ENCODE assay signal across 16 cellular contexts in genomic region chr3:146071636-146072035, GRCh38.
DNase-seq lines count a peak whose midpoint lies in the region; ATAC-seq and TF ChIP-seq lines count a peak whose summit lies in the region.
"Had no signal": no experiment of that assay in that cellular context is flagged by ENCODE, and none has a peak within 500 bp of the region (broad histone marks: within the 10 kb centered on the region; RNA-seq: fewer than 3 reads in every experiment).

No MANE protein-coding gene starts in this region.

- H3K27ac ChIP-seq in hepatocyte = peak overlapping the region; percentile 10
- peak overlapping the region; percentile 85 for H3K27ac ChIP-seq in subcutaneous abdominal adipose tissue (ENCODE audit: low read depth, low read length)
- peak overlapping the region in 1 of 2 donors; percentile 38 for H3K27ac ChIP-seq in coronary artery
- H3K27ac ChIP-seq: C4-2B had no signal

- no peaks in the 10 kb centered on the region for H3K9me3 ChIP-seq in hepatocyte (ENCODE audit: low read depth)
- H3K9me3 ChIP-seq in subcutaneous abdominal adipose tissue (ENCODE audit: control insufficient read depth in 5 of 5, low read length in 5 of 5) = peaks cover 0 to 3% (median 0%) of the 10 kb centered on the region in 5 donors

- ATAC-seq in Right ventricle myocardium inferior = peak; percentile 31

- peak overlapping the region; percentile 52 for H3K27ac Mint-ChIP-seq in chondrocyte (ENCODE audit: unreplicated experiment)
- no peak overlapping the region for H3K27ac Mint-ChIP-seq in activated T-cell treated with anti-CD3 and anti-CD28 coated beads, Interleukin-2, amount 50 U/mL, for 24 hours

- no peak overlapping the region for H2AFZ ChIP-seq in hepatocyte

- no peak overlapping the region for H3K4me3 ChIP-seq in hepatocyte
- H3K4me3 ChIP-seq in subcutaneous abdominal adipose tissue (ENCODE audit: low read depth in 1 of 5, low read length in 5 of 5) = no peak overlapping the region
- no peak overlapping the region for H3K4me3 ChIP-seq in coronary artery

- H3K9ac ChIP-seq in subcutaneous abdominal adipose tissue (ENCODE audit: low read length in 5 of 5) = peak overlapping the region in 1 of 5 donors; percentile 35

- H3K36me3 Mint-ChIP-seq in chondrocyte (ENCODE audit: low read depth) = peaks cover 25% of the 10 kb centered on the region
- H3K36me3 Mint-ChIP-seq in activated T-cell treated with anti-CD3 and anti-CD28 coated beads, Interleukin-2, amount 50 U/mL, for 24 hours (ENCODE audit: low read depth) = no peaks in the 10 kb centered on the region

- no peak overlapping the region for H3K4me3 Mint-ChIP-seq in chondrocyte (ENCODE audit: unreplicated experiment)
- no peak overlapping the region for H3K4me3 Mint-ChIP-seq in activated T-cell treated with anti-CD3 and anti-CD28 coated beads, Interleukin-2, amount 50 U/mL, for 24 hours

- peaks cover 6% of the 10 kb centered on the region for H3K9me3 Mint-ChIP-seq in chondrocyte (ENCODE audit: low read depth)
- H3K9me3 Mint-ChIP-seq in activated T-cell treated with anti-CD3 and anti-CD28 coated beads, Interleukin-2, amount 50 U/mL, for 24 hours = no peaks in the 10 kb centered on the region

- H3K9me2 ChIP-seq in hepatocyte (replicated peaks; ENCODE audit: insufficient read depth) = no peaks in the 10 kb centered on the region

- no peaks in the 10 kb centered on the region for H3K27me3 Mint-ChIP-seq in chondrocyte (ENCODE audit: low read depth)
- H3K27me3 Mint-ChIP-seq in activated T-cell treated with anti-CD3 and anti-CD28 coated beads, Interleukin-2, amount 50 U/mL, for 24 hours = no peaks in the 10 kb centered on the region

- 61% methylated on average over 2 of the region's 2 CpGs for WGBS in hepatocyte (ENCODE audit: low lambda C conversion rate, missing lambda C conversion rate)

- H3K27me3 ChIP-seq in hepatocyte (no peaks in the 10 kb centered on the region), subcutaneous abdominal adipose tissue (ENCODE audit: control insufficient read depth in 5 of 5, insufficient read depth in 4 of 5, low read length in 5 of 5) (no peaks in the 10 kb centered on the region)

- H3K4me1 ChIP-seq in hepatocyte (ENCODE audit: insufficient read depth) = peaks cover 13% of the 10 kb centered on the region
- peaks cover 0 to 25% (median 16%) of the 10 kb centered on the region in 5 donors for H3K4me1 ChIP-seq in subcutaneous abdominal adipose tissue (ENCODE audit: control insufficient read depth in 5 of 5, insufficient read depth in 5 of 5, low read length in 5 of 5)

- peaks cover 53% of the 10 kb centered on the region for H3K4me1 Mint-ChIP-seq in chondrocyte (ENCODE audit: low read depth)
- no peaks in the 10 kb centered on the region for H3K4me1 Mint-ChIP-seq in activated T-cell treated with anti-CD3 and anti-CD28 coated beads, Interleukin-2, amount 50 U/mL, for 24 hours (ENCODE audit: low read depth)

- H3K36me3 ChIP-seq in hepatocyte (replicated peaks; ENCODE audit: insufficient read depth, low read depth) (no peaks in the 10 kb centered on the region), subcutaneous abdominal adipose tissue (ENCODE audit: control insufficient read depth in 5 of 5, insufficient read depth in 5 of 5, low read length in 5 of 5) (peaks cover 7 to 23% (median 16%) of the 10 kb centered on the region in 5 donors)

- no peak for TF ChIP-seq CTCF in chondrocyte (IDR thresholded peaks at IDR 0.05)
- TF ChIP-seq CTCF in hepatocyte (IDR thresholded peaks at IDR 0.05; ENCODE audit: poor library complexity) = no peak
- TF ChIP-seq CTCF in coronary artery (IDR thresholded peaks at IDR 0.05) = no peak

- no peaks in the 10 kb centered on the region for H4K20me1 ChIP-seq in hepatocyte (ENCODE audit: insufficient read depth, poor library complexity, severe bottlenecking)

- H3K79me2 ChIP-seq in hepatocyte = no peaks in the 10 kb centered on the region

- DNase-seq in Right ventricle myocardium inferior (ENCODE audit: missing footprints) = no peak
- no peak for DNase-seq in cardiac septum (ENCODE audit: low spot score)
- DNase-seq in chondrocyte (ENCODE audit: low spot score) = no peak
- DNase-seq in hepatocyte (ENCODE audit: low spot score) = no peak
- no peak for DNase-seq in activated T-cell treated with anti-CD3 and anti-CD28 coated beads, Interleukin-2, amount 50 U/mL, for 24 hours
- DNase-seq in coronary artery (ENCODE audit: low spot score) = no peak
- no peak for DNase-seq in foreskin melanocyte
- DNase-seq: COR-L47, DMS153, EL, NCI-H1417, NCI-H2029, NCI-H2171 treated with DMSO at 0.1 percent for 48 hours, NCI-H510A had no signal

- intact Hi-C loops in Right ventricle myocardium inferior (cut with DNase I) (loop anchor here (5.0 kb wide), 1 partner anchor 91 kb away; the partner anchor contains the start of gene PLOD2), cardiac septum (cut with DNase I) (loop anchor here (5.0 kb wide), 1 partner anchor 91 kb away; the partner anchor contains the start of gene PLOD2)

- no peak overlapping the region for H3K4me2 ChIP-seq in hepatocyte
